ENCODE assay signal across 28 cellular contexts in the genomic region with DNA sequence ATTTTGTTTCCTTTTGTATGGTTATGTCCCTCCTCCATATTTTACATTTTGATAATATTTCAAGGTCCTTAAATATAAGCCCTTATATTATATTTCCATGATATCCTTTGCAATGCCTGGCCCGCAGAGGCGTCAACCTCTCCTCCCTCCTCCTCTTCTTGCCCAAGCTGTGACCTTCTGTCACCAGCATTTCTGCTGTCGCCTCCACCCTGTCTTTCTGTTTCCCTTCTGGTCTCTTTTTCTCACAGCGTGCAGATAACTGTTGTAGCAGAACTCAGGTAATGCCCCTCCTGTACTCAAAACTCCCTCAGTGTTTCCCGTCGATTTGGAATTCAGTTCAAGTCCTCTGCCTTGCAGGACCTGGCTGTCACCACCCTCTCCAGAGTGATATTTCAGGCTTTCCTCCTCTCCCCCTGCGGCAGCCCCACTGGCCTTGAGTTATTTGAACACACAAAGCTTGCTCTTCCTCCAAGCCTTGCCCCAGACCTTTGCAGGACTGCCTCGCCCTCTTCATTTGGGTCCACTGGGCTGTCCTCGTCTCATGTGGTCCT.
"Had no signal": no experiment of that assay in that cellular context is flagged by ENCODE, and none has a peak within 500 bp of the region (broad histone marks: within the 10 kb centered on the region; RNA-seq: fewer than 3 reads in every experiment).

No MANE protein-coding gene starts in this region.

- H3K36me3 ChIP-seq: brain microvascular endothelial cell, colonic mucosa, esophagus squamous epithelium, gastroesophageal sphincter, WERI-Rb-1 had no signal

- H3K9me3 ChIP-seq: colonic mucosa, gastroesophageal sphincter had no signal

- DNase-seq: activated B cell treated with CpG ODN at 0.5 μM for 24 hours; activated CD4-positive, alpha-beta T cell treated with anti-CD3 and anti-CD28 coated beads for 48 hours; activated CD4-positive, alpha-beta T cell treated with anti-CD3 and anti-CD28 coated beads, Interleukin-2, amount 50 U/mL, for 1 hour; activated CD4-positive, alpha-beta T cell treated with anti-CD3 and anti-CD28 coated beads, Interleukin-2, amount 50 U/mL, for 48 hours; activated CD8-positive, alpha-beta memory T cell treated with anti-CD3 and anti-CD28 coated beads for 24 hours; activated CD8-positive, alpha-beta T cell treated with anti-CD3 and anti-CD28 coated beads for 36 hours; activated effector memory CD4-positive, alpha-beta T cell treated with Interleukin-2 at 50 U/mL for 16 hours; activated gamma-delta T cell treated with Interleukin-2 at 50 U/mL for 16 hours; activated naive CD4-positive, alpha-beta T cell treated with anti-CD3 and anti-CD28 coated beads, Interleukin-2, amount 50 U/mL, for 16 hours; activated naive CD4-positive, alpha-beta T cell treated with Interleukin-2 at 50 U/mL for 16 hours; activated T-cell treated with anti-CD3 and anti-CD28 coated beads, Interleukin-2, amount 50 U/mL, for 4 hours; amniotic stem cell; anterior cingulate cortex; brain microvascular endothelial cell; central memory CD4-positive, alpha-beta T cell; cerebellar nuclear complex; colonic mucosa; effector CD8-positive, alpha-beta T cell; esophagus squamous epithelium; foreskin melanocyte; T-helper 1 cell; T-helper 17 cell; T1000; WERI-Rb-1 had no signal

- ATAC-seq: activated CD4-positive, CD25-positive, alpha-beta regulatory T cell treated with anti-CD3 and anti-CD28 coated beads, Interleukin-2, amount 50 U/mL, for 24 hours; activated CD8-positive, alpha-beta T cell treated with anti-CD3 and anti-CD28 coated beads for 36 hours; activated T-cell treated with anti-CD3 and anti-CD28 coated beads, Interleukin-2, amount 50 U/mL, for 4 hours; activated T-helper 17 cell treated with anti-CD3 and anti-CD28 coated beads, Interleukin-2, amount 50 U/mL, for 72 hours; gastroesophageal sphincter; T-helper 17 cell had no signal

- H3K4me1 ChIP-seq: colonic mucosa, esophagus squamous epithelium, gastroesophageal sphincter had no signal

- H3K27me3 ChIP-seq: brain microvascular endothelial cell, colonic mucosa, esophagus squamous epithelium had no signal

- H3K4me3 ChIP-seq: colonic mucosa, esophagus squamous epithelium, gastroesophageal sphincter had no signal

- H3K27ac ChIP-seq: brain microvascular endothelial cell, colonic mucosa, epithelial cell of prostate, esophagus squamous epithelium, gastroesophageal sphincter, WERI-Rb-1 had no signal
